In the genomic region with DNA sequence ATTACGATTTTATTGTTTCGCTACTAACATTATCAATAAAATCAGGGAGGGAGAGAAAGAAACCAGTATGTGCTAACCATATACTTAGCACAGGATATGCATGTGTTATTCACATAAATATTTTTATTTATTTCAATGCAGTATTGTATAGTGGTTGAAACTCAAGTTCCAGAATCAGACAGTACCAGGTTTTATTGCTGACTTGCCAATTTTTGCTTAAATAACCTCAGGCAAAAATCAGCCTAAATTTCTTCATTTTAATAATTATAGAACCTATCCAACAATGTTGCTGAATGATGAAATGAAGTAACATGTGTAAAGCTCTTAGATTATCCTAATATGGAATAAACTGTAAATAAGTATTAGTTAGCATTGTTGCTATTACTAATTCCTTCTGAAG, we compare ENCODE assay signal across 9 cellular contexts.
"Had no signal": no experiment of that assay in that cellular context is flagged by ENCODE, and none has a peak within 500 bp of the region (broad histone marks: within the 10 kb centered on the region; RNA-seq: fewer than 3 reads in every experiment).

No MANE protein-coding gene starts in this region.

- ATAC-seq: GM23338, HCT116 had no signal

- H3K9ac ChIP-seq: KMS-11 had no signal

- H3K4me3 ChIP-seq: GM23338, HAP-1 had no signal

- H3K4me1 ChIP-seq: HAP-1 had no signal

- FAIRE-seq: HTR-8/SVneo had no signal

- H3K4me2 ChIP-seq: GM23338, KMS-11 had no signal

- DNase-seq: H7, HFFc6, Karpas-422, KBM-7 had no signal

- H3K36me3 ChIP-seq: HAP-1 had no signal

- H3K9me3 ChIP-seq: HAP-1 had no signal

- H3K27ac ChIP-seq: KMS-11 had no signal
